Comparison of ENCODE assay signal across 1 cellular context in the genomic region with DNA sequence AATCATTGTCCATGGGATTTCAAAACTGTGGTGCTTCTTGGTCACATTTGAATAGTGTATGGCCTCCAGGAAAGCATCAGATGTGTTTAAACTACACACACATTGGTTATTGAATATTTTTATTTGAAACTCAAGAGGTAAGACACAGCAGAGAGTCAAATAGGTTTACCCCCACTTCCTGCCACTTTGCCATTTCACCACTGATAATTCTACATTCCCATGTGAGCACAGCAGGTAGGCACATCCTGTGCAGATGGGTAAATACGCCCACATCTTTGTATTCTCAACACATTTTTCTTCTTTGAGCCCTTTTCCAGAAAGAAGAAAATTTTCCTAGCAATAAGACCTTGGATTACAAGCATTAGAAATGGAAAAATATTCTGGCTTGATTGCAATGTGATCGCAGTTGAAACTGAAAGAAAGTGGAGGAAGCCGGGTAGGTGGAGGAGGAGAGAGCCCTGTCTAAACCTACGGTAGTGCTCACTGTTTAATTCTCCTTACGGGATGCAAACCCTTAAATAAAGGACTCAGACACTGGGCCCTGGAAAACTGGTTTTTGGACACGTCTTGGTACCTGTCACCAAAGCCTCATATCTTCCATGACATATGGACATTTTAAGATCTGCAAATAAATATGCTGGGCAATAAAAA.
TF ChIP-seq lines count a peak whose summit lies in the region.

No MANE protein-coding gene starts in this region.

TF ChIP-seq in GM23338, 12 proteins besides CTCF, POLR2A, EP300 and RAD21:
- TF ChIP-seq ZNF462 (CRISPR knock-in tag; IDR thresholded peaks at IDR 0.05) = no peak
- TF ChIP-seq JUNB (IDR thresholded peaks at IDR 0.05; ENCODE audit: unreplicated experiment) = no peak
- TF ChIP-seq, protein P1, sequence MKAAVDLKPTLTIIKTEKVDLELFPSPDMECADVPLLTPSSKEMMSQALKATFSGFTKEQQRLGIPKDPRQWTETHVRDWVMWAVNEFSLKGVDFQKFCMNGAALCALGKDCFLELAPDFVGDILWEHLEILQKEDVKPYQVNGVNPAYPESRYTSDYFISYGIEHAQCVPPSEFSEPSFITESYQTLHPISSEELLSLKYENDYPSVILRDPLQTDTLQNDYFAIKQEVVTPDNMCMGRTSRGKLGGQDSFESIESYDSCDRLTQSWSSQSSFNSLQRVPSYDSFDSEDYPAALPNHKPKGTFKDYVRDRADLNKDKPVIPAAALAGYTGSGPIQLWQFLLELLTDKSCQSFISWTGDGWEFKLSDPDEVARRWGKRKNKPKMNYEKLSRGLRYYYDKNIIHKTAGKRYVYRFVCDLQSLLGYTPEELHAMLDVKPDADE (IDR thresholded peaks at IDR 0.05) = no peak
- no peak for TF ChIP-seq EZH2 (IDR thresholded peaks at IDR 0.05; ENCODE audit: low read depth, unreplicated experiment)
- no peak for TF ChIP-seq NANOG (IDR thresholded peaks at IDR 0.05; ENCODE audit: borderline replicate concordance)
- no peak for TF ChIP-seq CREB1 (CRISPR knock-in tag; IDR thresholded peaks at IDR 0.05; ENCODE audit: low read depth)
- TF ChIP-seq EZH2phosphoT487 (IDR thresholded peaks at IDR 0.05; ENCODE audit: unreplicated experiment) = no peak
- TF ChIP-seq ZNF114 (CRISPR knock-in tag; IDR thresholded peaks at IDR 0.05) = no peak
- no peak for TF ChIP-seq ZNF331 (CRISPR knock-in tag; IDR thresholded peaks at IDR 0.05; ENCODE audit: low read depth)
- no peak for TF ChIP-seq STAT1 (IDR thresholded peaks at IDR 0.05; ENCODE audit: unreplicated experiment)
- no peak for TF ChIP-seq REST (IDR thresholded peaks at IDR 0.05; ENCODE audit: unreplicated experiment)
- no peak for TF ChIP-seq POLR2AphosphoS5 (IDR thresholded peaks at IDR 0.05; ENCODE audit: low read depth)
